ENCODE assay signal across 1 cellular context in genomic region chr11:67613960-67614715, GRCh38.
TF ChIP-seq lines count a peak whose summit lies in the region.

No MANE protein-coding gene starts in this region.

TF ChIP-seq in HepG2, 621 proteins besides CTCF, POLR2A, EP300 and RAD21 (continued from another document):
- 0 out of 2 replicates have a peak, but pooled peaks have one; percentile 20 for TF ChIP-seq ZNF609 (CRISPR knock-in tag; IDR thresholded peaks at IDR 0.05; ENCODE audit: borderline replicate concordance)
